17 cellular contexts compared by ENCODE assay signal in the genomic region with DNA sequence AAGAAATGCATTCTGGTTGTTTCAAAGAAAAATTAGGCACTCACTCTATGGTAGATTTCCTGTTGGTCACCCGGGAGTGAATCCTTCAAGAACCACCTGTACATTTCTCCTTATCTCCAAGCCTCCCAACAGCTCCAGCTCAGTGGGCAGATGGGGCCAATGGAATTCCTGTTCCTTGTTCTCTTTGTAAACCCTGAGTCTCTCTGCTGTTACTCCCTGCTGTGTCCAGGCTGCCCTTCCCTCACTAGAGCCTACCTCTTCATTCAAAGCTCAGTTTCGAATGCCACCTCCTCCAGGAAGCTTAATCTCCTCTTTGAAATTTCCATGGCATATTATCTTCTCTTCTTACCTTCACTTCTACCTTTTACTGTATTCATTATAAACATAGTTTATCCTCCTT. TPM values are rescaled to one million over a fixed set of nuclear protein-coding genes. Genes with fewer than 3 reads are reported as not detected.
DNase-seq lines count a peak whose midpoint lies in the region; ATAC-seq, FAIRE-seq and TF ChIP-seq lines count a peak whose summit lies in the region.
"Had no signal": no experiment of that assay in that cellular context is flagged by ENCODE, and none has a peak within 500 bp of the region (broad histone marks: within the 10 kb centered on the region; RNA-seq: fewer than 3 reads in every experiment).

No MANE protein-coding gene starts in this region.

- no peak overlapping the region for H2BK20ac ChIP-seq in H1 (ENCODE audit: low read length)

- H3K23me2 ChIP-seq in H1 (ENCODE audit: low read depth, low read length) = peaks cover 16% of the 10 kb centered on the region

- H3K56ac ChIP-seq in H1 (replicated peaks; ENCODE audit: insufficient read length, low read depth, low read length) = no peak overlapping the region

- TF ChIP-seq RAD21 in H1 (IDR thresholded peaks at IDR 0.05 in 1 of 2, conservative IDR thresholded peaks at IDR 0.05 in 1 of 2; ENCODE audit: low read depth in 2 of 2, low read length in 2 of 2) = no peak

- no peaks in the 10 kb centered on the region for H3K79me1 ChIP-seq in H1 (ENCODE audit: low read depth, low read length)

- H4K8ac ChIP-seq in H1 (ENCODE audit: extremely low read depth, insufficient read depth, low read length) = no peak overlapping the region

- no peak overlapping the region for H4K5ac ChIP-seq in H1 (ENCODE audit: insufficient read length, low read depth, low read length)

- POLR2A ChIA-PET in H1 (lab: Charles Lee; ENCODE audit: partially characterized antibody) = no interaction called here

- H2BK15ac ChIP-seq in H1 (ENCODE audit: low read length) = no peak overlapping the region

- no peak overlapping the region for H4K91ac ChIP-seq in H1 (replicated peaks; ENCODE audit: insufficient read length, low read length)

- H4K20me1 ChIP-seq in H1 (replicated peaks in 1 of 2; ENCODE audit: control insufficient read depth in 1 of 2, insufficient read depth in 2 of 2, low read length in 2 of 2) = peaks cover 0 to 6% of the 10 kb centered on the region in 2 experiments

- CTCF ChIA-PET in H1 (lab: Charles Lee; ENCODE audit: partially characterized antibody) = interaction anchor here (0.6 to 1.4 kb wide), 4 partner anchors 14 to 776 kb away, joined by 3 to 7 read pairs (median 4); no protein-coding TSS in a partner anchor

- H2AFZ ChIP-seq in ACC112 (ENCODE audit: low read length, unreplicated experiment) (no peak overlapping the region), H1 (ENCODE audit: low read length) (no peak overlapping the region)

- H3K36me3 ChIP-seq in ACC112 (ENCODE audit: insufficient read depth, low read length) (no peaks in the 10 kb centered on the region), HUES48 (ENCODE audit: control insufficient read depth, insufficient read depth, low read length) (no peaks in the 10 kb centered on the region), H1 (ENCODE audit: control insufficient read depth in 2 of 4, insufficient read depth in 4 of 4, low read length in 3 of 4) (no peaks in the 10 kb centered on the region)
- H3K36me3 ChIP-seq: BLaER1 had no signal

- H3K23ac ChIP-seq in H1 (ENCODE audit: insufficient read length) = no peak overlapping the region

- H2AK5ac ChIP-seq in H1 (ENCODE audit: low read depth, low read length) = no peak overlapping the region

- no peak overlapping the region for H3K18ac ChIP-seq in H1 (ENCODE audit: extremely low read depth, low read length)

- WGBS in H1 (ENCODE audit: extremely low coverage in 1 of 2, insufficient coverage in 1 of 2, insufficient read length in 1 of 2, insufficient replicate concordance in 2 of 2, low coverage in 1 of 2, low lambda C conversion rate in 2 of 2, missing lambda C conversion rate in 1 of 2), 2 experiments = 42% methylated on average over 2 of the region's 2 CpGs; no CpG with 5 or more reads in 1 of the 2 experiments

- no peak overlapping the region for H3K14ac ChIP-seq in H1 (ENCODE audit: insufficient read length)

- no peak overlapping the region for H2BK120ac ChIP-seq in H1 (replicated peaks; ENCODE audit: low read depth, low read length)

- no peak for DNase-seq in H1 (ENCODE audit: low read depth in 1 of 2, low spot score in 2 of 2)
- DNase-seq in iPS-NIHi7 (ENCODE audit: extremely low spot score) = peak; percentile 30
- DNase-seq in NCI-H1930 (lab: John Stamatoyannopoulos, UW) = no peak
- no peak for DNase-seq in SHP77 (lab: John Stamatoyannopoulos, UW)
- DNase-seq: AML-193; Caco-2; CD8-positive, alpha-beta memory T cell; DND-41; GF-D8 had no signal

- no peaks in the 10 kb centered on the region for H3K27me3 ChIP-seq in ACC112 (ENCODE audit: insufficient read depth, low read length)
- peaks cover 47% of the 10 kb centered on the region for H3K27me3 ChIP-seq in HUES48 (ENCODE audit: control insufficient read depth, insufficient read depth, low read length)
- H3K27me3 ChIP-seq in H1 (replicated peaks in 1 of 4; ENCODE audit: control insufficient read depth in 3 of 4, extremely low read depth in 1 of 4, insufficient read depth in 3 of 4, low read length in 3 of 4) = peaks cover 5 to 35% (median 20%) of the 10 kb centered on the region in 4 experiments

- no peak overlapping the region for H2BK5ac ChIP-seq in H1 (ENCODE audit: low read depth, low read length)

- ATAC-seq in GM19463 (IDR thresholded peaks at IDR 0.05; ENCODE audit: unreplicated experiment) (no peak), GM18519 (IDR thresholded peaks at IDR 0.05; ENCODE audit: low FRiP score, unreplicated experiment) (no peak)
- ATAC-seq: HepG2 had no signal

- no peak overlapping the region for H3K9ac ChIP-seq in HUES48 (ENCODE audit: low read depth, low read length)
- no peak overlapping the region for H3K9ac ChIP-seq in H1 (replicated peaks in 1 of 4; ENCODE audit: extremely low read depth in 1 of 4, low read depth in 3 of 4, low read length in 3 of 4)
- H3K9ac ChIP-seq: BLaER1 had no signal

- H3K9me3 ChIP-seq in HUES48 (ENCODE audit: control insufficient read depth, insufficient read depth, low read length) = no peaks in the 10 kb centered on the region
- no peaks in the 10 kb centered on the region for H3K9me3 ChIP-seq in H1 (ENCODE audit: insufficient read depth in 2 of 2, low read depth in 1 of 2, low read length in 1 of 2)
- H3K9me3 ChIP-seq: BLaER1, Caco-2 had no signal

- peaks cover 33% of the 10 kb centered on the region for H3K4me1 ChIP-seq in ACC112 (ENCODE audit: control insufficient read depth, insufficient read depth, low read length, unreplicated experiment)
- peaks cover 36% of the 10 kb centered on the region for H3K4me1 ChIP-seq in HUES48 (ENCODE audit: control insufficient read depth, insufficient read depth, low read length)
- peaks cover 4 to 18% (median 10%) of the 10 kb centered on the region in 4 experiments; a peak in 6 of 7 replicates for H3K4me1 ChIP-seq in H1 (replicated peaks in 1 of 4; ENCODE audit: control insufficient read depth in 3 of 4, insufficient read depth in 4 of 4, low read length in 3 of 4)

- H3K27ac ChIP-seq in ACC112 (ENCODE audit: low read depth, low read length) = peak overlapping the region; percentile 82
- no peak overlapping the region for H3K27ac ChIP-seq in HUES48 (ENCODE audit: low read depth, low read length)
- no peak overlapping the region for H3K27ac ChIP-seq in H1 (ENCODE audit: low read depth, low read length)
- H3K27ac ChIP-seq: 22Rv1, BLaER1 had no signal

- H3K79me2 ChIP-seq in ACC112 (ENCODE audit: control insufficient read depth, insufficient read depth, low read length, unreplicated experiment) (peaks cover 10% of the 10 kb centered on the region), H1 (ENCODE audit: control insufficient read depth in 1 of 2, insufficient read depth in 2 of 2, low read length in 2 of 2) (no peaks in the 10 kb centered on the region)

- H3K4me3 ChIP-seq in ACC112 (ENCODE audit: low read depth, low read length) (no peak overlapping the region), HUES48 (ENCODE audit: low read depth, low read length) (peak overlapping the region; percentile 20; the same call in 1 of the 2 replicates), H1 (ENCODE audit: extremely low read depth in 1 of 4, insufficient read depth in 2 of 4, low read depth in 3 of 4, low read length in 4 of 4) (no peak overlapping the region)
- H3K4me3 ChIP-seq: BLaER1 had no signal

- TF ChIP-seq POLR2A in H1 (IDR thresholded peaks at IDR 0.05; ENCODE audit: control extremely low read depth in 1 of 2, low read depth in 2 of 2, low read length in 2 of 2) = no peak

- H2BK12ac ChIP-seq in H1 (ENCODE audit: low read depth, low read length) = no peak overlapping the region

- FAIRE-seq in H1 (lab: Jason Lieb, UNC) = peak; percentile 86
- FAIRE-seq: H54, HepG2 had no signal

- TF ChIP-seq EP300 in H1 (IDR thresholded peaks at IDR 0.05; ENCODE audit: borderline replicate concordance in 1 of 2, low read depth in 2 of 2, low read length in 2 of 2) = no peak

- no peak for TF ChIP-seq CTCF in H1 (IDR thresholded peaks at IDR 0.05; ENCODE audit: control extremely low read depth in 1 of 3, insufficient read depth in 1 of 3, low read depth in 1 of 3, low read length in 3 of 3)

- no peak overlapping the region for H3K4me2 ChIP-seq in H1 (ENCODE audit: insufficient read depth in 1 of 2, low read depth in 2 of 2, low read length in 2 of 2)
- H3K4me2 ChIP-seq: BLaER1 had no signal

- H3K4ac ChIP-seq in H1 (replicated peaks; ENCODE audit: insufficient read length, low read depth, low read length) = no peak overlapping the region

TF ChIP-seq in H1, 55 proteins besides CTCF, POLR2A, EP300 and RAD21:
- TF ChIP-seq TEAD4 (IDR thresholded peaks at IDR 0.05; ENCODE audit: low read depth, low read length) (peak; percentile 63; the same call in 1 of the 2 replicates), SAP30 (IDR thresholded peaks at IDR 0.05; ENCODE audit: insufficient read depth, insufficient replicate concordance, low read length) (no peak)

RNA-seq across cellular contexts. Expression of gene BMPER, which starts 3.5 kb away (rescaled TPM):
- 0.69 and 0.88 TPM in 2 replicates for total RNA-seq in H1 (2021; fragmentation: NEBNext Ultra II Directional; extraction: Animal tissue kit (Norgen Biotek cat#: 25700))
- 0.33 and 0.61 TPM in 2 replicates for polyA plus RNA-seq in H1 (2011; rRNA removed)
- polyA plus RNA-seq in H1 (2011; cell fraction: cytosol; rRNA removed) = 0.52 TPM
- 1.8 TPM for polyA plus RNA-seq in H1 (2011; cell fraction: nucleus; rRNA removed)
- 0.57 to 1.5 TPM (median 0.66 TPM) in 4 replicates for polyA plus RNA-seq in H1 (2012, experiment 1 of 2)
- polyA plus RNA-seq in H1 (2012, experiment 2 of 2) = 0.05 TPM
- polyA plus RNA-seq in H1 (2013, experiment 1 of 2) = 0.36 TPM
- polyA plus RNA-seq in H1 (2013, experiment 2 of 2) = 0.52 TPM
- 1.5 and 2.0 TPM in 2 replicates for polyA minus RNA-seq in H1 (2011; rRNA and poly(A)+ RNA removed)
- polyA minus RNA-seq in H1 (2011; cell fraction: cytosol; rRNA and poly(A)+ RNA removed) = 0.88 TPM
- 2.8 TPM for polyA minus RNA-seq in H1 (2011; cell fraction: nucleus; rRNA and poly(A)+ RNA removed)
- total RNA-seq: Caco-2; CD8-positive, alpha-beta memory T cell; HepG2 had no signal
- polyA plus RNA-seq: CD8-positive, alpha-beta memory T cell; HepG2 had no signal
